Comparison of ENCODE assay signal across 9 cellular contexts in the genomic region with DNA sequence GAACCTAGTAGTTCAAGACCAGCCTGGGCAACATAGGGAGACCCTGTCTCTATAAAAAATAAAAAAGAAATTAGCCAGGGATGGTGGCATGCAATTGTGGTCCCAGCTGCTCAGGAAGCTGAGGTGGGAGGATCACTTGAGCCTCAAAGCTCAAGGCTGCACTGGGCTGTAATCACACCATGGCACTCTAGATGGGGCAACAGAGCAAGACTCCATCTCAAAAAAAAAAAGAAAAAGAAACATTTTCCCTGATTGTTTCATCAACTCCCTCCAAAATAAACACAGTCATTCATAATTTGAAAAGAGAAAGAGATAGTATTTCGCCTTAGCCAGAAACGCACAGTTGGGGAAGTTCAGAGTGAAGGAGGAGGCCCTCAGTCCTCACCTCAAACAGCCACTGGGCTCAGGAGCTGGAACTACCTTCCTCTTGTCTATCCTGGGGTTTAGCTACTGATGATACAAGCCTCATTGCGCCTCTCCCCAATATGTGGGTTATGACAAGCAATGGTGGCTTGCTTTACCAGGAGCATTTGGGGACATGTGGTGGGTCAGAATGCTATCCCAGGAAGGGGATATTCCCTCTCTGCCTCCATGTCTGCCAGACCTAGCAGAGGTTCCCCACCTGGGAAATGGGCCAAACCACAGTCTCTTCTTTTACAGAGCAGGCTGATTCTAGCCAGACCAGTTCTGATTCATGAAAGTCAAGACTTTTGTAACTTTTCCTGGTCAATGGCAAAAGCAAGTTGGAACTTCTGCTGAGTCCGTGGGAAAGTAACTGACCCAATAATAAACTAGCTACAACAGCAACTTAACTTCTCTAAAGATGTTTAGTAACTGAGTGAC. TPM values are rescaled to one million over a fixed set of nuclear protein-coding genes. Genes with fewer than 3 reads are reported as not detected.
DNase-seq lines count a peak whose midpoint lies in the region; ATAC-seq, FAIRE-seq and TF ChIP-seq lines count a peak whose summit lies in the region.
"Had no signal": no experiment of that assay in that cellular context is flagged by ENCODE, and none has a peak within 500 bp of the region (broad histone marks: within the 10 kb centered on the region; RNA-seq: fewer than 3 reads in every experiment).

No MANE protein-coding gene starts in this region.

- POLR2A ChIA-PET in Panc1 (lab: Charles Lee), result no interaction called here

- ATAC-seq in Panc1 (peak; percentile 58; the same call in 1 of the 2 replicates), HG03457 (IDR thresholded peaks at IDR 0.05; ENCODE audit: unreplicated experiment) (no peak)

- in situ Hi-C loops in Panc1 (cut with HindIII; ENCODE audit: low pct_unique_long_range_greater_than_20kb, low sequenced_read_pairs), result no loop called here
- in situ Hi-C loops in HAP-1 (cut with MboI; ENCODE audit: low sequenced_read_pairs), result no loop called here

- H3K27me3 ChIP-seq in Panc1 (ENCODE audit: control insufficient read depth, insufficient read depth, low read length) (no peaks in the 10 kb centered on the region), small intestine (ENCODE audit: control insufficient read depth in 2 of 2, insufficient read depth in 2 of 2, low read length in 2 of 2) (no peaks in the 10 kb centered on the region), HAP-1 (ENCODE audit: low read depth) (no peaks in the 10 kb centered on the region)

- peak; percentile 72 for DNase-seq in EH (ENCODE audit: low read depth)
- DNase-seq in Panc1 (ENCODE audit: low read depth, low spot score), result no peak
- DNase-seq in fibroblast of the aortic adventitia (ENCODE audit: low read depth), result peak; percentile 80
- peak; percentile 82 for DNase-seq in pons (ENCODE audit: low spot score)
- DNase-seq in NCI-H524 treated with DMSO at 0.1 percent for 48 hours (lab: John Stamatoyannopoulos, UW), result no peak
- no peak for DNase-seq in small intestine
- no peak for DNase-seq in HAP-1 (ENCODE audit: low spot score in 2 of 2)
- DNase-seq: naive B cell had no signal

- TF ChIP-seq CTCF in Panc1 (IDR thresholded peaks at IDR 0.05), result 0 out of 2 replicates have a peak, but pooled peaks have one; percentile 8
- TF ChIP-seq CTCF in fibroblast of the aortic adventitia (IDR thresholded peaks at IDR 0.05; ENCODE audit: insufficient read depth, low read length), result peak; percentile 39

- peaks cover 7% of the 10 kb centered on the region; the same call in 1 of the 2 replicates for H3K4me1 ChIP-seq in Panc1 (ENCODE audit: control insufficient read depth, insufficient read depth, low read length)
- H3K4me1 ChIP-seq in small intestine (ENCODE audit: control insufficient read depth in 2 of 2, insufficient read depth in 1 of 2, low read depth in 1 of 2, low read length in 1 of 2), result peaks cover 6 to 7% of the 10 kb centered on the region in 2 donors
- peaks cover 6% of the 10 kb centered on the region for H3K4me1 ChIP-seq in HAP-1

- CTCF ChIA-PET in Panc1 (lab: Charles Lee), result interaction anchor here (1.0 kb wide), 1 partner anchor 16 kb away, joined by 3 read pairs; no protein-coding TSS in a partner anchor

- H3K4me3 ChIP-seq in Panc1 (ENCODE audit: low read depth in 2 of 2, low read length in 2 of 2), result no peak overlapping the region
- H3K4me3 ChIP-seq in fibroblast of the aortic adventitia (ENCODE audit: low read depth, low read length), result no peak overlapping the region
- H3K4me3 ChIP-seq in small intestine (ENCODE audit: low read depth in 1 of 2, low read length in 2 of 2), result no peak overlapping the region
- no peak overlapping the region for H3K4me3 ChIP-seq in HAP-1

- H3K36me3 ChIP-seq in Panc1 (ENCODE audit: control insufficient read depth, insufficient read depth, low read length) (no peaks in the 10 kb centered on the region), small intestine (ENCODE audit: control insufficient read depth in 2 of 2, insufficient read depth in 2 of 2, low read length in 2 of 2) (no peaks in the 10 kb centered on the region), HAP-1 (replicated peaks) (no peaks in the 10 kb centered on the region)

- no peak for FAIRE-seq in small intestine (lab: Jason Lieb, UNC)

- no peak overlapping the region for H3K27ac ChIP-seq in Panc1 (ENCODE audit: low read length)
- peak overlapping the region in 1 of 2 donors; percentile 18 for H3K27ac ChIP-seq in small intestine (ENCODE audit: low read depth in 1 of 2, low read length in 1 of 2)

- H3K9me3 ChIP-seq in Panc1 (ENCODE audit: control insufficient read depth, insufficient read depth, low read depth, low read length), result no peaks in the 10 kb centered on the region
- H3K9me3 ChIP-seq in small intestine (ENCODE audit: control insufficient read depth, low read depth), result no peaks in the 10 kb centered on the region
- no peaks in the 10 kb centered on the region for H3K9me3 ChIP-seq in HAP-1

- BruUV-seq in Panc1 (replicated peaks; lab: Mats Ljungman, UMichigan), result no TSS peak

- 57 to 66% (median 59%) methylated on average over 4 of the region's 4 CpGs for WGBS in small intestine, 3 donors

- intact Hi-C loops in Panc1 (cut with micrococcal nuclease; ENCODE audit: unreplicated experiment), result no loop called here

RNA-seq across cellular contexts. Expression of a gene that starts 22.2 kb away (rescaled TPM):
- total RNA-seq in Panc1 (2021; ENCODE audit: unreplicated experiment) (22.8 TPM), fibroblast of the aortic adventitia (ENCODE audit: low replicate concordance) (24.9 and 40.2 TPM in 2 replicates)
- 17.1 TPM for polyA plus RNA-seq in Panc1 (2012; ENCODE audit: insufficient read length)
- polyA plus RNA-seq in small intestine, result 10 to 100 TPM; 17.3 to 29.2 (median 23.0) TPM

Comparison
In these comparisons a context has a peak if more than half of its experiments do, and no peak if none do; other contexts are left out.
1. DNase-seq: peak in EH (single experiment), fibroblast of the aortic adventitia (single experiment) and pons (single experiment); none in Panc1 (single experiment), NCI-H524 treated with DMSO at 0.1 percent for 48 hours (single experiment), small intestine (single experiment) and HAP-1 (0 of 2).